Comparison of ENCODE assay signal across 9 cellular contexts in genomic region chr6:143098054-143098673, GRCh38. TPM values are rescaled to one million over a fixed set of nuclear protein-coding genes. Genes with fewer than 3 reads are reported as not detected.
A peak's percentile ranks its signal among the peaks of the same experiment; 100 is the strongest.
DNase-seq lines count a peak whose midpoint lies in the region; ATAC-seq lines count a peak whose summit lies in the region.
"Had no signal": no experiment of that assay in that cellular context is flagged by ENCODE, and none has a peak within 500 bp of the region (broad histone marks: within the 10 kb centered on the region; RNA-seq: fewer than 3 reads in every experiment).

No MANE protein-coding gene starts in this region.

- peaks cover 6 to 10% (median 6%) of the 10 kb centered on the region in 3 donors for H3K4me1 ChIP-seq in skeletal muscle tissue (ENCODE audit: control insufficient read depth in 3 of 3, insufficient read depth in 3 of 3, low read length in 3 of 3)

- DNase-seq in NCI-H526 treated with DMSO at 0.1 percent for 48 hours (lab: John Stamatoyannopoulos, UW) (peak; percentile 23), NCI-H526 (lab: John Stamatoyannopoulos, UW) (no peak), NOMO-1 treated with DMSO at 0.1 percent for 48 hours (lab: John Stamatoyannopoulos, UW; ENCODE audit: unreplicated experiment) (peak; percentile 89), GDM1 (lab: John Stamatoyannopoulos, UW) (no peak), NCI-H446 treated with DMSO at 0.1 percent for 48 hours (lab: John Stamatoyannopoulos, UW) (no peak), activated gamma-delta T cell treated with Interleukin-2 at 50 U/mL for 16 hours (no peak)

- no peaks in the 10 kb centered on the region for H3K27me3 ChIP-seq in skeletal muscle tissue (ENCODE audit: control insufficient read depth in 3 of 3, insufficient read depth in 3 of 3, low read length in 3 of 3)

- no peaks in the 10 kb centered on the region for H3K9me3 ChIP-seq in skeletal muscle tissue (ENCODE audit: control insufficient read depth in 3 of 3, low read length in 3 of 3)

- H3K27ac ChIP-seq in skeletal muscle tissue (ENCODE audit: low read depth, low read length), result peak overlapping the region; percentile 14
- H3K27ac ChIP-seq: epithelial cell of prostate had no signal

- peak; percentile 92 for ATAC-seq in HG02852 (IDR thresholded peaks at IDR 0.05; ENCODE audit: unreplicated experiment)

- H3K9ac ChIP-seq in skeletal muscle tissue (ENCODE audit: low read depth in 1 of 3, low read length in 3 of 3), result no peak overlapping the region

- H3K36me3 ChIP-seq in skeletal muscle tissue (ENCODE audit: control insufficient read depth in 3 of 3, insufficient read depth in 3 of 3, low read length in 3 of 3), result no peaks in the 10 kb centered on the region

- H3K4me3 ChIP-seq in skeletal muscle tissue (ENCODE audit: low read length in 3 of 3), result no peak overlapping the region

RNA-seq across cellular contexts. Expression of gene AIG1, which starts 37.5 kb away (rescaled TPM):
- total RNA-seq in skeletal muscle tissue, result 31.3 TPM

Comparison
In these comparisons a context has a peak if more than half of its experiments do, and no peak if none do; other contexts are left out.
1. DNase-seq: peak in NCI-H526 treated with DMSO at 0.1 percent for 48 hours (single experiment) and NOMO-1 treated with DMSO at 0.1 percent for 48 hours (single experiment); none in NCI-H526 (0 of 2), GDM1 (single experiment), NCI-H446 treated with DMSO at 0.1 percent for 48 hours (single experiment) and activated gamma-delta T cell treated with Interleukin-2 at 50 U/mL for 16 hours (single experiment).